8 cellular contexts compared by ENCODE assay signal in the genomic region with DNA sequence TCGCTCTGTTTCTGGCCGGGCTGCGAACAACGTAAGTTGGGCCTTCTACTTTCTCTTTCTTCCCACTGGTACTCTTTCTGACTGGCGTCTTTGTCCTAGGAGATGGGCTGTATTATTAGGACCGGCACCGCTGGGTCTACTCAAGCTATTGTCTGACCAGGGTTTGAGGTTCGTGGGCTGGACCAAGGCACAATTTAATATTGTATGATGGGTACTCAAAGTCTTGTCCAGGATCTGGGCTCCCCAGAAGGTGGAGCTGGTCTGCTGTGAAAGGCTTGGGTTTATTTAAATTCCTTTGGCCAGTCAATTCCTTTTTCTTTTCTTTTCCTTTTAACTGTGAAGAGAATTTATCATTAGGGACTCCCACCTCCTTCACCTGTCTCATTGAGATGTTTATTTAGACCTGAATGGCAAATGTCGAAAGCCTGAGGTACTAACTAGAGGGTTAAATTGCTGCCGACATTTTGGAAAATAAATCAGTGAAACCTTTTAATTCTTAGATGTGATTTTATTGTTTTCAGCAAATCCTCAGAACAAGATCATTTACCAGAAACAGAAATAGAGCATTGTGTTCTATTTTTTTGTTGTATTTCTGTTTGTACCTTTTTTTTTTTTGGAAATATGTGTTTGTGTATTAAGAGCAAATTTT. TPM values are rescaled to one million over a fixed set of nuclear protein-coding genes. Genes with fewer than 3 reads are reported as not detected.
DNase-seq lines count a peak whose midpoint lies in the region; ATAC-seq and TF ChIP-seq lines count a peak whose summit lies in the region.

No MANE protein-coding gene starts in this region.

- H3K4me3 ChIP-seq in GM12875 (ENCODE audit: low read depth, low read length) (peak overlapping the region; percentile 96), mucosa of descending colon (peak overlapping the region; percentile 33)

- no peaks in the 10 kb centered on the region for H3K9me3 Mint-ChIP-seq in endothelial cell (ENCODE audit: unreplicated experiment)

- H3K4me1 ChIP-seq in mucosa of descending colon (ENCODE audit: low read depth) = peaks cover 10% of the 10 kb centered on the region

- intact Hi-C loops in mucosa of descending colon (cut with DNase I, micrococcal nuclease) = no loop called here

- H3K4me1 Mint-ChIP-seq in endothelial cell (ENCODE audit: unreplicated experiment) = peaks cover 11% of the 10 kb centered on the region

- peaks cover 7% of the 10 kb centered on the region for H3K27me3 Mint-ChIP-seq in endothelial cell (ENCODE audit: unreplicated experiment)

- DNase-seq in AG08395 (ENCODE audit: low spot score) = peak; percentile 61
- peak; percentile 53 for DNase-seq in SK-MEL-5 (ENCODE audit: low read depth, low spot score)
- DNase-seq in endothelial cell (ENCODE audit: low spot score) = peak; percentile 10
- peak; percentile 15 to 56 (median 37) for DNase-seq in mucosa of descending colon
- DNase-seq in NK-92 treated with Interleukin-12 subunit alpha and Interleukin-12 subunit beta, amount 100 ng/mL, for 24 hours (lab: John Stamatoyannopoulos, UW) = no peak
- no peak for DNase-seq in GOT3 (lab: John Stamatoyannopoulos, UW)

- H3K36me3 ChIP-seq in mucosa of descending colon (ENCODE audit: low read depth) = no peaks in the 10 kb centered on the region

- H3K4me3 Mint-ChIP-seq in endothelial cell (ENCODE audit: unreplicated experiment) = peak overlapping the region; percentile 98

- no peaks in the 10 kb centered on the region for H3K9me3 ChIP-seq in mucosa of descending colon

- H3K36me3 Mint-ChIP-seq in endothelial cell (ENCODE audit: low read depth, unreplicated experiment) = peaks cover 4% of the 10 kb centered on the region

- ATAC-seq in HG03378 (IDR thresholded peaks at IDR 0.05; ENCODE audit: unreplicated experiment) (peak; percentile 30), mucosa of descending colon (peak; percentile 59)

- peak; percentile 37; the same call in 1 of the 2 replicates for TF ChIP-seq CTCF in GM12875 (IDR thresholded peaks at IDR 0.05; ENCODE audit: borderline replicate concordance, insufficient read depth, low read depth, low read length)
- TF ChIP-seq CTCF in endothelial cell (IDR thresholded peaks at IDR 0.05; ENCODE audit: unreplicated experiment) = no peak
- no peak for TF ChIP-seq CTCF in mucosa of descending colon (IDR thresholded peaks at IDR 0.05)

- in situ Hi-C loops in SK-MEL-5 (cut with HindIII; ENCODE audit: low pct_unique_long_range_greater_than_20kb, low sequenced_read_pairs) = no loop called here

- peak overlapping the region; percentile 97 for H3K27ac Mint-ChIP-seq in endothelial cell (ENCODE audit: unreplicated experiment)

RNA-seq across cellular contexts. Expression of a gene that starts 0.4 kb away (rescaled TPM):
- 1.1 and 1.6 TPM in 2 replicates for total RNA-seq in SK-MEL-5 (2014; rRNA removed; shearing (Covaris generic))
- 0.35 and 0.80 TPM in 2 replicates for polyA plus RNA-seq in SK-MEL-5 (2015; cell fraction: cytosol; rRNA removed)
- polyA plus RNA-seq in SK-MEL-5 (2015; cell fraction: nucleus; rRNA removed) = 4.2 TPM in 1 of 2 replicates, not detected in the other
- total RNA-seq in endothelial cell (ENCODE audit: unreplicated experiment) (4.2 TPM), mucosa of descending colon (1 to 10 TPM; 2.7 to 5.7 (median 4.7) TPM)

RNA-seq across cellular contexts. Expression of a gene that starts 0.8 kb away (rescaled TPM):
- total RNA-seq in SK-MEL-5 (2014; rRNA removed; shearing (Covaris generic)) = 0.48 and 0.80 TPM in 2 replicates
- polyA plus RNA-seq in SK-MEL-5 (2015; cell fraction: cytosol; rRNA removed) = 1.5 and 2.4 TPM in 2 replicates
- polyA plus RNA-seq in SK-MEL-5 (2015; cell fraction: nucleus; rRNA removed) = 2.2 and 2.4 TPM in 2 replicates
- total RNA-seq in endothelial cell (ENCODE audit: unreplicated experiment) (1.9 TPM), mucosa of descending colon (1 to 10 TPM; 1.2 to 2.7 (median 1.6) TPM)

RNA-seq across cellular contexts. Expression of a gene that starts 39.1 kb away (rescaled TPM):
- 25.4 and 31.2 TPM in 2 replicates for total RNA-seq in SK-MEL-5 (2014; rRNA removed; shearing (Covaris generic))
- 20.3 and 37.3 TPM in 2 replicates for polyA plus RNA-seq in SK-MEL-5 (2015; cell fraction: cytosol; rRNA removed)
- polyA plus RNA-seq in SK-MEL-5 (2015; cell fraction: nucleus; rRNA removed) = 15.7 and 20.3 TPM in 2 replicates
- total RNA-seq in endothelial cell (ENCODE audit: unreplicated experiment) (4.5 TPM), mucosa of descending colon (10 to 100 TPM in 1 of 3 donors, 1 to 10 TPM in 1, under 1 TPM in 1; 0.55 to 24.8 (median 3.8) TPM)

Comparison
In these comparisons a context has a peak if more than half of its experiments do, and no peak if none do; other contexts are left out.
1. DNase-seq: peak in AG08395 (single experiment), SK-MEL-5 (single experiment), endothelial cell (single experiment) and mucosa of descending colon (3 of 3); none in NK-92 treated with Interleukin-12 subunit alpha and Interleukin-12 subunit beta, amount 100 ng/mL, for 24 hours (single experiment) and GOT3 (single experiment).